In the genomic region with DNA sequence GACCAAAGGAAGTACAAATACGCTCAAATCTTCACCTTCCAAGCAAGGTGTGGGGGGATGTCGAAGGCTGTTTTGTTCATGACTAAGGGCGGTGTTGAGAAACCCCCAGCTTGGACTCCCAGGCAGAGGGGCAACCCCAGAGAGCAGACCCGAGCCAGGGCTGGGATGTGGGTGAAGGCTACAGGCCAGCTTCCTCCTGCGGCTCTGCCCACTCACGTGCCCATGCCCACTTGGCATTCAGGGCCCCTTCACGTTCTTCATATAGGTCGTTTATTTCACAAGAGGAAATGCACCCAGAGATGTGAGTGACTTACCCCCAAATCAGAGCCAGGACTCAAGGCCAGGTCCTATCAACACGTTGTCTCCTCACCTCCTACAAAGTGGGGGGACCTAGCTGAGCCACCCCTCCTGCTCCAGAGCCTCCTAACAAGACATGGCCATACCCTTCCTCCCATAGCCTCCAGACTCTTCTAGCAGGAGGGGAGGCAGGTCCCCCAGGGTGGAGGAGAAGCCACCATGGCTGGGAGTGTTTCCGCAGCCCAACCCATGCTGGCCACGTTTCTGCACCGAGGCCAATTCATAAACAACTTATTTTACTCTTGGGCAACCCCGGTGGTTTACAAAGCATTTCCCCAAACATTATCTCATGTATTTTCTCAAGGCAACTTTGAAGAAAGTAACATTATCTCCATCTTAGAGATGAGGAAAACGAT, we compare ENCODE assay signal across 30 cellular contexts. TPM values are rescaled to one million over a fixed set of nuclear protein-coding genes. Genes with fewer than 3 reads are reported as not detected.
DNase-seq lines count a peak whose midpoint lies in the region; ATAC-seq and TF ChIP-seq lines count a peak whose summit lies in the region.
"Had no signal": no experiment of that assay in that cellular context is flagged by ENCODE, and none has a peak within 500 bp of the region (broad histone marks: within the 10 kb centered on the region; RNA-seq: fewer than 3 reads in every experiment).

No MANE protein-coding gene starts in this region.

- H3K79me2 ChIP-seq in osteoblast (ENCODE audit: insufficient read depth, low read length), result peaks cover 95% of the 10 kb centered on the region

- peak; percentile 18 for DNase-seq in MV-4-11 (lab: John Stamatoyannopoulos, UW)
- DNase-seq in osteoblast (ENCODE audit: insufficient read length, low spot score, missing footprints), result peak; percentile 9
- no peak for DNase-seq in NCI-H526 treated with DMSO at 0.1 percent for 48 hours (lab: John Stamatoyannopoulos, UW)
- DNase-seq: ACHN; activated B cell treated with CpG ODN at 0.5 μM for 24 hours; activated CD4-positive, alpha-beta T cell treated with anti-CD3 and anti-CD28 coated beads, Interleukin-2, amount 50 U/mL, for 1 hour; activated gamma-delta T cell; activated naive CD8-positive, alpha-beta T cell treated with anti-CD3 and anti-CD28 coated beads for 36 hours; activated T-cell treated with anti-CD3 and anti-CD28 coated beads, Interleukin-2, amount 50 U/mL, for 1 hour; aorta; DMS153; HCEC 1CT; Kasumi-1; kidney glomerular epithelial cell; lower lobe of right lung; natural killer cell; NCI-H1694 treated with DMSO at 0.1 percent for 48 hours; NCI-H446 treated with DMSO at 0.1 percent for 48 hours; ovary; retina; stimulated activated CD4-positive, alpha-beta T cell treated with anti-CD3 and anti-CD28 coated beads, Interleukin-1b, Interleukin-23, amount 100 ng/mL, for 48 hours had no signal

- H3K27ac ChIP-seq in BLaER1 (peak overlapping the region; percentile 45), cingulate gyrus (ENCODE audit: low read depth, low read length) (peak overlapping the region; percentile 48), osteoblast (ENCODE audit: low read depth, low read length) (no peak overlapping the region)
- H3K27ac ChIP-seq: hepatocyte, lower lobe of right lung, ovary, SJSA1 had no signal

- H3K36me3 ChIP-seq in BLaER1, result peaks cover 29% of the 10 kb centered on the region
- peaks cover 23% of the 10 kb centered on the region for H3K36me3 ChIP-seq in osteoblast (ENCODE audit: insufficient read depth, low read length)
- H3K36me3 ChIP-seq: ovary had no signal

- peaks cover 77% of the 10 kb centered on the region for H4K20me1 ChIP-seq in BLaER1
- H4K20me1 ChIP-seq in osteoblast (ENCODE audit: insufficient read depth, low read length), result peaks cover 49% of the 10 kb centered on the region

- peaks cover 68% of the 10 kb centered on the region for H3K4me1 ChIP-seq in BLaER1
- H3K4me1 ChIP-seq in osteoblast (ENCODE audit: insufficient read depth, low read length), result no peaks in the 10 kb centered on the region
- H3K4me1 ChIP-seq: SJSA1 had no signal

- H3K27me3 ChIP-seq in BLaER1, result no peaks in the 10 kb centered on the region
- H3K27me3 ChIP-seq in osteoblast (ENCODE audit: insufficient read depth, low read length), result no peaks in the 10 kb centered on the region
- H3K27me3 ChIP-seq: gastroesophageal sphincter, hepatocyte, ovary, SJSA1 had no signal

- no peak for TF ChIP-seq CTCF in osteoblast (IDR thresholded peaks at IDR 0.05; ENCODE audit: extremely low read depth, low read depth, low read length)

- H3K4me2 ChIP-seq in BLaER1 (peak overlapping the region; percentile 55), osteoblast (ENCODE audit: insufficient read depth, low read length) (no peak overlapping the region)
- H3K4me2 ChIP-seq: hepatocyte, smooth muscle cell had no signal

- ATAC-seq in HG03442 (IDR thresholded peaks at IDR 0.05; ENCODE audit: unreplicated experiment), result no peak
- no peak for ATAC-seq in GM21390 (IDR thresholded peaks at IDR 0.05; ENCODE audit: unreplicated experiment)
- ATAC-seq: gastroesophageal sphincter, GM12878 had no signal

- H3K4me3 ChIP-seq in BLaER1 (no peak overlapping the region), osteoblast (ENCODE audit: insufficient read depth, low read length) (no peak overlapping the region)
- H3K4me3 ChIP-seq: gastroesophageal sphincter, GM12878, hepatocyte, lower lobe of right lung, ovary, SJSA1, smooth muscle cell had no signal

- 0 out of 2 replicates have a peak overlapping the region, but pooled peaks have one; percentile 7 for H3K9ac ChIP-seq in BLaER1

- H2AFZ ChIP-seq in osteoblast (ENCODE audit: low read length), result no peak overlapping the region
- H2AFZ ChIP-seq: hepatocyte had no signal

- H3K9me3 ChIP-seq in BLaER1 (peaks cover 12% of the 10 kb centered on the region), osteoblast (ENCODE audit: low read depth, low read length) (no peaks in the 10 kb centered on the region)
- H3K9me3 ChIP-seq: gastroesophageal sphincter, lower lobe of right lung, ovary, SJSA1 had no signal

RNA-seq across cellular contexts. Expression of gene TMEM184B, which starts 22.0 kb away (rescaled TPM):
- 29.8 and 30.0 TPM in 2 replicates for total RNA-seq in osteoblast

RNA-seq across cellular contexts. Expression of gene MAFF, which starts 49.0 kb away (rescaled TPM):
- 16.5 and 22.4 TPM in 2 replicates for total RNA-seq in osteoblast
